ENCODE assay signal across 8 cellular contexts in the genomic region with DNA sequence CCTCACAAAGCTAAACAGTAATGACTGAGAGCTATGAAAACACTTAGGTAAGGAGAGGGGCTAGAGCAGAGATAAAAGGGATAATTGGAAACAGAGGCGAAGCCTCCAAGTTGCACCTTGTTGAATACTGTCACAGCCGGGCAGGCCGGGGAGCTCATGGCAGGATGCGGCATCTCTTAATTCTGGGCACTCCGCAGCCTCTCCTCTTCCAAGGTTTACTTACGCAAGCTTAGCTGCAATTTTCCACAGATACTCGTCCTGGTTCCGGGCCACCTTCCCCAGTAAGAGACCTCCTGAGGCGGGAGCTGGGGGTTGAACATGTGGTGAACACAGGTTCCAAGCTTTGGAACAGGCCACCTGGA.
DNase-seq lines count a peak whose midpoint lies in the region; ATAC-seq, FAIRE-seq and TF ChIP-seq lines count a peak whose summit lies in the region.

No MANE protein-coding gene starts in this region.

- intact Hi-C loops in OCI-LY7 (cut with micrococcal nuclease; ENCODE audit: unreplicated experiment) (loop anchor here (5.0 to 10.0 kb wide), 2 partner anchors 131 to 289 kb away; no protein-coding TSS in a partner anchor), endothelial cell of umbilical vein (cut with micrococcal nuclease) (loop anchor here (2.0 kb wide), 2 partner anchors 95 to 293 kb away; no protein-coding TSS in a partner anchor), psoas muscle (cut with DNase I) (loop anchor here (5.0 to 10.0 kb wide), 4 partner anchors 66 to 379 kb away; partner anchors contain the start of gene ADAMTS6 (in 1 of the 2))

- dilution Hi-C loops in endothelial cell of umbilical vein (cut with MboI; ENCODE audit: extremely low pct_ligation_motif_present, low sequenced_read_pairs), result no loop called here

- WGBS in psoas muscle, 3 donors, result 37 to 65% (median 49%) methylated on average over 9 of the region's 9 CpGs

- TF ChIP-seq CTCF in GM06990 (IDR thresholded peaks at IDR 0.05; ENCODE audit: insufficient read depth, low read length, poor library complexity, severe bottlenecking) (no peak), OCI-LY7 (conservative IDR thresholded peaks at IDR 0.05; ENCODE audit: low read length) (no peak), endothelial cell of umbilical vein (IDR thresholded peaks at IDR 0.05; ENCODE audit: extremely low read depth in 1 of 2, insufficient read depth in 1 of 2, low read depth in 1 of 2, low read length in 2 of 2) (no peak), psoas muscle (IDR thresholded peaks at IDR 0.05) (no peak), GM13977 (IDR thresholded peaks at IDR 0.05; ENCODE audit: extremely low read depth, insufficient read depth, missing control alignments) (no peak)

- H4K20me1 ChIP-seq in OCI-LY7 (ENCODE audit: insufficient read depth, low read length) (no peaks in the 10 kb centered on the region), endothelial cell of umbilical vein (replicated peaks; ENCODE audit: control insufficient read depth, extremely low read depth, insufficient read depth, low read length) (no peaks in the 10 kb centered on the region)

- ATAC-seq in psoas muscle, result peak in 1 of 4 donors; percentile 14

- H3K27ac ChIP-seq in OCI-LY7 (ENCODE audit: low read depth, low read length, poor library complexity, severe bottlenecking) (no peak overlapping the region), endothelial cell of umbilical vein (ENCODE audit: insufficient read depth, low read depth, low read length) (peak overlapping the region; percentile 63), psoas muscle (no peak overlapping the region)

- BruUV-seq in OCI-LY7 (replicated peaks; lab: Mats Ljungman, UMichigan) (no TSS peak), endothelial cell of umbilical vein (replicated peaks; lab: Mats Ljungman, UMichigan) (no TSS peak)

- no peak for TF ChIP-seq POLR2A in endothelial cell of umbilical vein (IDR thresholded peaks at IDR 0.05; ENCODE audit: low read depth, low read length)

- H3K4me3 ChIP-seq in GM06990 (replicated peaks; ENCODE audit: low read depth, low read length) (peak overlapping the region; percentile 71), OCI-LY7 (ENCODE audit: low read depth, low read length, poor library complexity, severe bottlenecking) (peak overlapping the region; percentile 70), endothelial cell of umbilical vein (replicated peaks in 1 of 3; ENCODE audit: insufficient read depth in 1 of 3, low read depth in 1 of 3, low read length in 3 of 3) (peak overlapping the region in 1 of 3 experiments; percentile 23), psoas muscle (peak overlapping the region; percentile 81)

- no peaks in the 10 kb centered on the region for H3K9me2 ChIP-seq in OCI-LY7 (ENCODE audit: insufficient read depth, low read length)

- no peaks in the 10 kb centered on the region for H3K9me1 ChIP-seq in endothelial cell of umbilical vein (replicated peaks; ENCODE audit: control insufficient read depth, extremely low read depth, insufficient read depth, low read length)

- H3K79me2 ChIP-seq in OCI-LY7 (ENCODE audit: insufficient read depth, low read depth, low read length) (no peaks in the 10 kb centered on the region), endothelial cell of umbilical vein (ENCODE audit: control insufficient read depth, insufficient read depth, low read length) (no peaks in the 10 kb centered on the region)

- H2AFZ ChIP-seq in OCI-LY7 (ENCODE audit: low read length), result peak overlapping the region; percentile 98
- H2AFZ ChIP-seq in endothelial cell of umbilical vein (ENCODE audit: low read depth, low read length), result peak overlapping the region; percentile 88

- no peak for DNase-seq in GM06990 (ENCODE audit: extremely low read depth, insufficient read length)
- no peak for DNase-seq in OCI-LY7 (ENCODE audit: low spot score)
- DNase-seq in endothelial cell of umbilical vein (ENCODE audit: low read depth, low spot score), result no peak
- DNase-seq in psoas muscle, result peak in 1 of 2 donors; percentile 48
- DNase-seq in GM13977 (ENCODE audit: low spot score), result no peak
- DNase-seq in iPS-NIHi7 (ENCODE audit: extremely low spot score), result no peak
- no peak for DNase-seq in NCI-H526 treated with DMSO at 0.1 percent for 48 hours (lab: John Stamatoyannopoulos, UW)
- no peak for DNase-seq in ACHN

- POLR2A ChIA-PET in OCI-LY7 (lab: Charles Lee) (interaction anchor here (0.5 to 2.4 kb wide), 14 partner anchors 10 to 1085 kb away, joined by 3 to 8 read pairs (median 3); partner anchors contain the start of gene ADAMTS6), endothelial cell of umbilical vein (lab: Charles Lee) (interaction anchor here (0.7 to 1.6 kb wide), 2 partner anchors 45 to 68 kb away, joined by 3 to 4 read pairs; no protein-coding TSS in a partner anchor)

- H3K4me2 ChIP-seq in OCI-LY7 (ENCODE audit: low read length) (peak overlapping the region; percentile 88), endothelial cell of umbilical vein (ENCODE audit: insufficient read depth, low read length) (peak overlapping the region; percentile 33)

- CTCF ChIA-PET in OCI-LY7 (lab: Charles Lee; ENCODE audit: unreplicated experiment) (interaction anchor here (0.6 to 0.7 kb wide), 2 partner anchors 43 to 79 kb away, joined by 3 read pairs; no protein-coding TSS in a partner anchor), endothelial cell of umbilical vein (lab: Charles Lee) (interaction anchor here (1.0 to 7.8 kb wide), 7 partner anchors 10 to 378 kb away, joined by 3 to 106 read pairs (median 3); partner anchors contain the start of gene ADAMTS6)

- peaks cover 39% of the 10 kb centered on the region for H3K4me1 ChIP-seq in OCI-LY7 (ENCODE audit: insufficient read depth, low read length, poor library complexity, severe bottlenecking)
- peaks cover 13% of the 10 kb centered on the region for H3K4me1 ChIP-seq in endothelial cell of umbilical vein (ENCODE audit: control insufficient read depth, extremely low read depth, insufficient read depth, low read length)
- peaks cover 4% of the 10 kb centered on the region for H3K4me1 ChIP-seq in psoas muscle

- in situ Hi-C loops in GM13977 (cut with MboI; ENCODE audit: low pct_unique_long_range_greater_than_20kb, low sequenced_read_pairs, unreplicated experiment), result no loop called here
- in situ Hi-C loops in ACHN (cut with HindIII; ENCODE audit: low pct_ligation_motif_present, low pct_unique_long_range_greater_than_20kb, low sequenced_read_pairs), result no loop called here

- H3K36me3 ChIP-seq in GM06990 (ENCODE audit: control insufficient read depth, insufficient read depth, low read length) (no peaks in the 10 kb centered on the region), OCI-LY7 (ENCODE audit: insufficient read depth, low read length) (no peaks in the 10 kb centered on the region; the same call in 1 of the 2 replicates), endothelial cell of umbilical vein (ENCODE audit: control insufficient read depth in 2 of 2, extremely low read depth in 1 of 2, insufficient read depth in 2 of 2, low read length in 2 of 2) (no peaks in the 10 kb centered on the region), psoas muscle (ENCODE audit: insufficient read depth in 1 of 2, low read depth in 1 of 2) (no peaks in the 10 kb centered on the region)

- H3K9ac ChIP-seq in endothelial cell of umbilical vein (replicated peaks; ENCODE audit: extremely low read depth, insufficient read depth, low read length), result peak overlapping the region; percentile 55

- H3K27me3 ChIP-seq in GM06990 (replicated peaks; ENCODE audit: control insufficient read depth, insufficient read depth, low read length) (no peaks in the 10 kb centered on the region), endothelial cell of umbilical vein (ENCODE audit: control insufficient read depth in 2 of 2, insufficient read depth in 2 of 2, low read length in 2 of 2) (no peaks in the 10 kb centered on the region), psoas muscle (ENCODE audit: insufficient read depth in 3 of 3, low read length in 2 of 3) (no peaks in the 10 kb centered on the region)

- no peak for FAIRE-seq in endothelial cell of umbilical vein (lab: Jason Lieb, UNC)

- H3K9me3 ChIP-seq in OCI-LY7 (ENCODE audit: low read length) (no peaks in the 10 kb centered on the region), endothelial cell of umbilical vein (replicated peaks; ENCODE audit: control insufficient read depth, insufficient read depth, low read length) (no peaks in the 10 kb centered on the region), psoas muscle (no peaks in the 10 kb centered on the region)

TF ChIP-seq in endothelial cell of umbilical vein, 7 proteins besides CTCF, POLR2A, EP300 and RAD21:
- TF ChIP-seq MYC (IDR thresholded peaks at IDR 0.05; ENCODE audit: low read depth, low read length) (no peak), EZH2 (IDR thresholded peaks at IDR 0.05; ENCODE audit: borderline replicate concordance, low read depth, low read length, severe bottlenecking) (no peak), GATA2 (IDR thresholded peaks at IDR 0.05; ENCODE audit: insufficient read depth, insufficient read length, low read depth, low read length) (no peak), FOS (IDR thresholded peaks at IDR 0.05; ENCODE audit: borderline replicate concordance, insufficient read depth, low read length) (no peak), JUN (IDR thresholded peaks at IDR 0.05; ENCODE audit: borderline replicate concordance, insufficient read depth, insufficient read length, low read depth) (no peak), POLR2AphosphoS5 (IDR thresholded peaks at IDR 0.05; ENCODE audit: insufficient read depth, low read depth, low read length) (no peak)
- TF ChIP-seq, protein P1, sequence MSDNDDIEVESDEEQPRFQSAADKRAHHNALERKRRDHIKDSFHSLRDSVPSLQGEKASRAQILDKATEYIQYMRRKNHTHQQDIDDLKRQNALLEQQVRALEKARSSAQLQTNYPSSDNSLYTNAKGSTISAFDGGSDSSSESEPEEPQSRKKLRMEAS (IDR thresholded peaks at IDR 0.05; ENCODE audit: insufficient read depth, insufficient read length), result no peak
